ENCODE assay signal across 13 cellular contexts in the genomic region with DNA sequence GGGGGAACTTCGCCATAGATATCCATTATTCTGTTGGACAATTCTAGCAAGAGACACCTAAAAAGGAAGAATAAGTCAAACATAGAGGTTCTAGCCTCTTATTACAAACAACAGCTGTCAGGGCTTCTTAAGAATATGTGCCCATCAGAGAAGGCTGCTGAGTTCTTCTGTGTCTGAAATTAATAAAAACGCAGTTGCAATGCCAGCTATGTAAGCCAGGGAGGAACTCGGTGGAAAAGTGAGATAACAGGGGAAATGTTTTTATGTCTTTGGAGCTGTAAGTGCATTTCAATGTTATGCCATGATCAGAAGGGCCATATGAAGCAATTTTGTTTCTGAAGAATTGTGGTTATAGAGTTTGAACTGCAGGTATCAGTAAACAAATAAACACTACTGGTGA.
"Had no signal": no experiment of that assay in that cellular context is flagged by ENCODE, and none has a peak within 500 bp of the region (broad histone marks: within the 10 kb centered on the region; RNA-seq: fewer than 3 reads in every experiment).

No MANE protein-coding gene starts in this region.

- H3K4me1 ChIP-seq: ascending aorta, neural progenitor cell, pancreas, thyroid gland, uterus had no signal

- H3K4me3 ChIP-seq: ascending aorta, neural progenitor cell, pancreas, thyroid gland, uterus had no signal

- ATAC-seq: activated T-cell treated with anti-CD3 and anti-CD28 coated beads, Interleukin-2, amount 50 U/mL, for 72 hours; pancreas had no signal

- H3K36me3 Mint-ChIP-seq: activated CD4-positive, alpha-beta memory T cell treated with anti-CD3 and anti-CD28 coated beads for 36 hours; activated naive CD8-positive, alpha-beta T cell treated with anti-CD3 and anti-CD28 coated beads for 36 hours; neural progenitor cell had no signal

- DNase-seq: activated CD4-positive, alpha-beta memory T cell treated with anti-CD3 and anti-CD28 coated beads for 36 hours; activated gamma-delta T cell treated with Interleukin-2 at 50 U/mL for 16 hours; activated naive CD8-positive, alpha-beta T cell treated with anti-CD3 and anti-CD28 coated beads for 36 hours; activated T-cell treated with anti-CD3 and anti-CD28 coated beads, Interleukin-2, amount 50 U/mL, for 72 hours; hippocampal formation; pancreas; stimulated activated CD4-positive, alpha-beta T cell treated with anti-CD3 and anti-CD28 coated beads, Interleukin-15, amount 100 ng/mL, for 24 hours; T-helper 9 cell; thyroid gland; uterus had no signal

- H3K36me3 ChIP-seq: ascending aorta, neural progenitor cell, pancreas, thyroid gland, uterus had no signal

- H3K9me3 ChIP-seq: ascending aorta, pancreas, thyroid gland, uterus had no signal

- H3K4me1 Mint-ChIP-seq: activated naive CD8-positive, alpha-beta T cell treated with anti-CD3 and anti-CD28 coated beads for 36 hours; neural progenitor cell had no signal

- H3K27me3 ChIP-seq: ascending aorta, neural progenitor cell, pancreas, thyroid gland, uterus had no signal

- H3K27me3 Mint-ChIP-seq: activated CD4-positive, alpha-beta memory T cell treated with anti-CD3 and anti-CD28 coated beads for 36 hours; activated naive CD8-positive, alpha-beta T cell treated with anti-CD3 and anti-CD28 coated beads for 36 hours had no signal

- H3K4me3 Mint-ChIP-seq: activated CD4-positive, alpha-beta memory T cell treated with anti-CD3 and anti-CD28 coated beads for 36 hours; activated naive CD8-positive, alpha-beta T cell treated with anti-CD3 and anti-CD28 coated beads for 36 hours; activated T-cell treated with anti-CD3 and anti-CD28 coated beads, Interleukin-2, amount 50 U/mL, for 72 hours; neural progenitor cell had no signal

- H3K9me3 Mint-ChIP-seq: activated naive CD8-positive, alpha-beta T cell treated with anti-CD3 and anti-CD28 coated beads for 36 hours; neural progenitor cell had no signal

- H3K27ac Mint-ChIP-seq: activated CD4-positive, alpha-beta memory T cell treated with anti-CD3 and anti-CD28 coated beads for 36 hours; activated naive CD8-positive, alpha-beta T cell treated with anti-CD3 and anti-CD28 coated beads for 36 hours; activated T-cell treated with anti-CD3 and anti-CD28 coated beads, Interleukin-2, amount 50 U/mL, for 72 hours; neural progenitor cell had no signal

- H3K27ac ChIP-seq: ascending aorta, neural progenitor cell, pancreas, thyroid gland, uterus, VCaP had no signal
